In genomic region chr1:66386712-66387111, GRCh38 we compare ENCODE assay signal across 22 cellular contexts.
"Had no signal": no experiment of that assay in that cellular context is flagged by ENCODE, and none has a peak within 500 bp of the region (broad histone marks: within the 10 kb centered on the region; RNA-seq: fewer than 3 reads in every experiment).

No MANE protein-coding gene starts in this region.

- DNase-seq: activated CD4-positive, alpha-beta memory T cell treated with anti-CD3 and anti-CD28 coated beads, Interleukin-2, amount 10 ng/mL, durations not matched to agents 7 days and 5 days; activated CD4-positive, alpha-beta T cell treated with anti-CD3 and anti-CD28 coated beads for 48 hours; activated effector memory CD4-positive, alpha-beta T cell treated with Interleukin-2 at 50 U/mL for 16 hours; activated naive CD4-positive, alpha-beta T cell treated with anti-CD3 and anti-CD28 coated beads, Interleukin-2, amount 50 U/mL, for 16 hours; activated naive CD8-positive, alpha-beta T cell treated with anti-CD3 and anti-CD28 coated beads, Interleukin-2, amount 50 U/mL, for 24 hours; activated T-cell treated with anti-CD3 and anti-CD28 coated beads, Interleukin-2, amount 50 U/mL, for 72 hours; anterior cingulate cortex; effector CD4-positive, alpha-beta T cell; heart left ventricle; left colon; mesenchymal stem cell; mucosa of descending colon; nephron progenitor cell; pancreas; psoas muscle; right cardiac atrium; stimulated activated CD4-positive, alpha-beta T cell treated with anti-CD3 and anti-CD28 coated beads, Interleukin-1b, Interleukin-23, amount 100 ng/mL, for 48 hours; stimulated activated naive CD8-positive, alpha-beta T cell treated with anti-CD3 and anti-CD28 coated beads, Interleukin-15, amount 100 ng/mL, for 72 hours; tibial artery had no signal

- FAIRE-seq: endometrium, keratinocyte had no signal

- ATAC-seq: activated naive CD8-positive, alpha-beta T cell treated with anti-CD3 and anti-CD28 coated beads, Interleukin-2, amount 50 U/mL, for 24 hours; activated T-cell treated with anti-CD3 and anti-CD28 coated beads, Interleukin-2, amount 50 U/mL, for 72 hours; heart left ventricle; left colon; mucosa of descending colon; pancreas; psoas muscle; right cardiac atrium; stimulated activated effector memory CD8-positive, alpha-beta T cell treated with anti-CD3 and anti-CD28 coated beads, Interleukin-12 subunit alpha, Interleukin-12 subunit beta, amount 100 ng/mL, for 72 hours; stimulated activated naive CD8-positive, alpha-beta T cell treated with anti-CD3 and anti-CD28 coated beads, Interleukin-15, amount 100 ng/mL, for 72 hours had no signal
